In the genomic region with DNA sequence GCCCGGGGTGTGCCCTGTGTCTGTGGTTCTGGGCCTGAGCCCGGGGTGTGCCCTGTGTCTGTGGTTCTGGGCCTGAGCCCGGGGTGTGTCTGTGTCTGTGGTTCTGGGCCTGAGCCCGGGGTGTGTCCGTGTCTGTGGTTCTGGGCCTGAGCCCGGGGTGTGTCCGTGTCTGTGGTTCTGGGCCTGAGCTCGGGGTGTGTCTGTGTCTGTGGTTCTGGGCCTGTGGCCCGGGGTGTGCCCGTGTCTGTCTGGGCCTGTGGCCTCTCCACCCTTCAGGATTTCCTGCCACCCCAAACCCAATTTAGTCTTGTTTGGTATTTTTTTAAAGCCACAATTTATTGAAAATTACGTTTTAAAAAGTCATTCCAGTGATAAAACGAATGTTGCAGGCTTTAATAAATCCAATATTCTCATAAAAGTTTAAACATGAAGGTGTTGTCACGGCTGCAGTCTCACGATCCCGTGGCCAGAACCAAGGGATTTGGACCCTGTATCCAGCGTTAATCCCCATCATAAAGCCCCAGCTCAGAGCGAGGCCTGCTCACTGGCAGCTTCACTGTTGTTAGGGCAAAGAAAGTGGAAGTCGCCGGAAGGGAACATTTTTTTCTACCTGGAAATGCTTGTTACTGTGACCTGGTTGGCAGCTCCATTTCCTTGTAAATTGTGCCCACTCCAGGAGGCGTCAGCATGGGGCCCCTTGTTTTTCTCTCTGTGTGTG, we compare ENCODE assay signal across 15 cellular contexts.
DNase-seq lines count a peak whose midpoint lies in the region; ATAC-seq and TF ChIP-seq lines count a peak whose summit lies in the region.
"Had no signal": no experiment of that assay in that cellular context is flagged by ENCODE, and none has a peak within 500 bp of the region (broad histone marks: within the 10 kb centered on the region; RNA-seq: fewer than 3 reads in every experiment).

No MANE protein-coding gene starts in this region.

- no peak overlapping the region for H3K4ac ChIP-seq in H9 (ENCODE audit: low read depth, low read length)

- TF ChIP-seq CTCF in H9 (conservative IDR thresholded peaks at IDR 0.05), result no peak
- TF ChIP-seq CTCF in progenitor cell of endocrine pancreas (IDR thresholded peaks at IDR 0.05; ENCODE audit: unreplicated experiment), result no peak
- no peak for TF ChIP-seq CTCF in brain microvascular endothelial cell (IDR thresholded peaks at IDR 0.05; ENCODE audit: low read depth, low read length, missing control alignments)

- H2BK15ac ChIP-seq in H9 (ENCODE audit: low read depth, low read length), result no peak overlapping the region

- peaks cover 20% of the 10 kb centered on the region; the same call in 1 of the 2 replicates for H3K79me2 ChIP-seq in H9 (ENCODE audit: insufficient read depth, low read length)

- no peak overlapping the region for H3K4me3 ChIP-seq in brain microvascular endothelial cell (ENCODE audit: low read depth, low read length)
- H3K4me3 ChIP-seq: left ventricle myocardium inferior, SJCRH30, uterus had no signal

- peaks cover 1% of the 10 kb centered on the region; the same call in 1 of the 2 replicates for H3K27me3 Mint-ChIP-seq in H9 (ENCODE audit: low read depth)
- no peaks in the 10 kb centered on the region for H3K27me3 Mint-ChIP-seq in activated T-cell treated with anti-CD3 and anti-CD28 coated beads, Interleukin-2, amount 50 U/mL, for 72 hours (ENCODE audit: low read depth)
- H3K27me3 Mint-ChIP-seq in progenitor cell of endocrine pancreas, result no peaks in the 10 kb centered on the region

- H4K5ac ChIP-seq in H9 (ENCODE audit: insufficient read length, low read depth, low read length), result no peak overlapping the region

- H3K27ac ChIP-seq in H9 (ENCODE audit: insufficient read length, low read depth, low read length), result no peak overlapping the region
- H3K27ac ChIP-seq in epithelial cell of prostate, result peak overlapping the region; percentile 41
- no peak overlapping the region for H3K27ac ChIP-seq in brain microvascular endothelial cell
- H3K27ac ChIP-seq: left ventricle myocardium inferior, SJCRH30, uterus had no signal

- H2BK120ac ChIP-seq in H9 (ENCODE audit: low read depth, low read length, poor library complexity, severe bottlenecking), result no peak overlapping the region

- ATAC-seq in activated T-cell treated with anti-CD3 and anti-CD28 coated beads, Interleukin-2, amount 50 U/mL, for 72 hours (replicated peaks in 1 of 2), result no peak

- WGBS in H9 (ENCODE audit: extremely low coverage, insufficient read length, low lambda C conversion rate), result no CpG with 5 or more reads among the region's 20 CpGs

- no peak overlapping the region for H2BK5ac ChIP-seq in H9 (ENCODE audit: insufficient read length, low read length)

- H3K9ac ChIP-seq in H9 (ENCODE audit: extremely low read depth, insufficient read length, low read length), result no peak overlapping the region

- no peaks in the 10 kb centered on the region for H3K4me1 ChIP-seq in H9 (ENCODE audit: insufficient read depth, low read length)
- H3K4me1 ChIP-seq: SJCRH30, uterus had no signal

- H2AFZ ChIP-seq in H9 (ENCODE audit: low read length), result no peak overlapping the region

- no peak overlapping the region for H3K23ac ChIP-seq in H9 (ENCODE audit: insufficient read length, low read depth, low read length)

- peak overlapping the region; percentile 91 to 97 (median 95); a peak in 6 of 7 replicates for H3K27ac Mint-ChIP-seq in H9
- H3K27ac Mint-ChIP-seq in activated T-cell treated with anti-CD3 and anti-CD28 coated beads, Interleukin-2, amount 50 U/mL, for 72 hours, result peak overlapping the region; percentile 76
- H3K27ac Mint-ChIP-seq in progenitor cell of endocrine pancreas, result peak overlapping the region; percentile 49

- no peak overlapping the region for H3K56ac ChIP-seq in H9 (ENCODE audit: insufficient read length, low read depth, low read length)

- no peak overlapping the region for H2BK20ac ChIP-seq in H9 (ENCODE audit: low read depth, low read length, poor library complexity, severe bottlenecking)

- in situ Hi-C loops in brain microvascular endothelial cell (cut with HindIII; ENCODE audit: low pct_ligation_motif_present, low sequenced_read_pairs), result no loop called here

- no peak overlapping the region for H4K8ac ChIP-seq in H9 (replicated peaks; ENCODE audit: insufficient read length, low read depth, low read length)

- H3K79me1 ChIP-seq in H9 (ENCODE audit: insufficient read depth, low read depth, low read length, poor library complexity, severe bottlenecking), result peaks cover 3% of the 10 kb centered on the region

- peaks cover 7 to 17% of the 10 kb centered on the region in 2 experiments for H3K9me3 Mint-ChIP-seq in H9
- peaks cover 4 to 7% of the 10 kb centered on the region in 2 donors for H3K9me3 Mint-ChIP-seq in activated T-cell treated with anti-CD3 and anti-CD28 coated beads, Interleukin-2, amount 50 U/mL, for 72 hours
- peaks cover 3% of the 10 kb centered on the region for H3K9me3 Mint-ChIP-seq in progenitor cell of endocrine pancreas (ENCODE audit: low read depth)

- H3K23me2 ChIP-seq in H9 (ENCODE audit: insufficient read length, low read depth, low read length, poor library complexity, severe bottlenecking), result no peaks in the 10 kb centered on the region

- H3K36me3 Mint-ChIP-seq in H9 (ENCODE audit: insufficient read depth in 1 of 3, low read depth in 3 of 3) (peaks cover 49 to 75% (median 60%) of the 10 kb centered on the region in 3 experiments), progenitor cell of endocrine pancreas (ENCODE audit: insufficient read depth) (peaks cover 25% of the 10 kb centered on the region)
- H3K36me3 Mint-ChIP-seq in activated T-cell treated with anti-CD3 and anti-CD28 coated beads, Interleukin-2, amount 50 U/mL, for 72 hours (ENCODE audit: insufficient read depth in 2 of 2), result peaks cover 17 to 54% of the 10 kb centered on the region in 2 donors

- H3K36me3 ChIP-seq in brain microvascular endothelial cell (replicated peaks), result peaks cover under 1% of the 10 kb centered on the region
- H3K36me3 ChIP-seq: uterus had no signal

- H3K9me3 ChIP-seq in H9 (ENCODE audit: control insufficient read depth, low read depth, low read length), result no peaks in the 10 kb centered on the region
- H3K9me3 ChIP-seq: left ventricle myocardium inferior, uterus had no signal

- H4K91ac ChIP-seq in H9 (ENCODE audit: insufficient read length, low read depth, low read length), result no peak overlapping the region

- no peaks in the 10 kb centered on the region for H4K20me1 ChIP-seq in H9 (ENCODE audit: control insufficient read depth, insufficient read depth, insufficient read length)

- H3K14ac ChIP-seq in H9 (ENCODE audit: insufficient read depth, low read length), result no peak overlapping the region

- no peak for DNase-seq in H9
- DNase-seq in activated T-cell treated with anti-CD3 and anti-CD28 coated beads, Interleukin-2, amount 50 U/mL, for 72 hours, result no peak
- DNase-seq in epithelial cell of prostate (ENCODE audit: low read depth, low spot score), result no peak
- DNase-seq in progenitor cell of endocrine pancreas (ENCODE audit: low spot score, unreplicated experiment), result no peak
- no peak for DNase-seq in HuH-7.5 (ENCODE audit: low spot score)
- DNase-seq in cerebellar cortex (ENCODE audit: low spot score), result no peak
- no peak for DNase-seq in amygdala (lab: John Stamatoyannopoulos, UW)
- no peak for DNase-seq in brain microvascular endothelial cell
- DNase-seq: activated CD4-positive, CD25-positive, alpha-beta regulatory T cell treated with anti-CD3 and anti-CD28 coated beads, Interleukin-2, amount 50 U/mL, for 72 hours; DMS153; left ventricle myocardium inferior; NCI-H1092 treated with DMSO at 0.1 percent for 48 hours; NCI-H524; SJCRH30; uterus had no signal

- peaks cover 31 to 33% of the 10 kb centered on the region in 2 experiments for H3K4me1 Mint-ChIP-seq in H9
- peaks cover 38% of the 10 kb centered on the region for H3K4me1 Mint-ChIP-seq in activated T-cell treated with anti-CD3 and anti-CD28 coated beads, Interleukin-2, amount 50 U/mL, for 72 hours (ENCODE audit: low read depth)
- H3K4me1 Mint-ChIP-seq in progenitor cell of endocrine pancreas (ENCODE audit: low read depth), result peaks cover 14% of the 10 kb centered on the region

- H3K4me3 Mint-ChIP-seq in H9, result no peak overlapping the region; a peak in 1 of 5 replicates
- peak overlapping the region; percentile 59 to 72 for H3K4me3 Mint-ChIP-seq in activated T-cell treated with anti-CD3 and anti-CD28 coated beads, Interleukin-2, amount 50 U/mL, for 72 hours
- H3K4me3 Mint-ChIP-seq in progenitor cell of endocrine pancreas (ENCODE audit: low read depth), result no peak overlapping the region

- H3T11ph ChIP-seq in H9 (ENCODE audit: low read length), result no peak overlapping the region

- no peaks in the 10 kb centered on the region for H3K27me3 ChIP-seq in H9 (ENCODE audit: insufficient read depth, low read length)
- H3K27me3 ChIP-seq in brain microvascular endothelial cell (replicated peaks), result no peaks in the 10 kb centered on the region
- H3K27me3 ChIP-seq: SJCRH30, uterus had no signal

- H3K4me2 ChIP-seq in H9 (ENCODE audit: insufficient read depth, insufficient read length, low read length), result no peak overlapping the region

- H2AK5ac ChIP-seq in H9 (ENCODE audit: insufficient read length, low read length), result no peak overlapping the region

- H3K18ac ChIP-seq in H9 (ENCODE audit: insufficient read length, low read depth, low read length), result no peak overlapping the region

- H2BK12ac ChIP-seq in H9 (ENCODE audit: insufficient read length, low read depth, low read length), result no peak overlapping the region

Comparison
In these comparisons a context has a peak if more than half of its experiments do, and no peak if none do; other contexts are left out.
1. H3K4me3 Mint-ChIP-seq: peak in activated T-cell treated with anti-CD3 and anti-CD28 coated beads, Interleukin-2, amount 50 U/mL, for 72 hours (2 of 2); none in H9 (0 of 2) and progenitor cell of endocrine pancreas (single experiment).
2. Peak in every context shown above with its lines, with median percentiles within 50 percentile points of each other: H3K27ac Mint-ChIP-seq.